ENCODE assay signal across 19 cellular contexts in the genomic region with DNA sequence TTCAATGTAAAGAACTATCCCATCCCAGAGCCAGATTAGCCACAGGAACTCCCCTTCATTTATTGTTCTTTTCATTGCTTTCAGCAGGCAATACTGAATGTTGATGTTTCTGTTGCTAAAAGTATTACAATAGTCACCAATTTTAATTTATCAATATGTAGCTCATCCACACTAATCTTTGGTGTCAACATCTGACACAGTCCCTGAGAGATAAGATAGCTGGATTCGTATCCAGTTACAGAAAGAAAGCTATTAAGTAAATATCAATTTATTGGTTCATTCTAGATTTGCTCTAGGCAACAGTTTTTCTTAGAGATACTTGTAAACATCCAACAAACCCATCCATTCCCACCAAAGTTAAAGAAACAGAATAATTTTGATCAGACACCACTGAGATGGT. TPM values are rescaled to one million over a fixed set of nuclear protein-coding genes. Genes with fewer than 3 reads are reported as not detected.
DNase-seq lines count a peak whose midpoint lies in the region; ATAC-seq, FAIRE-seq and TF ChIP-seq lines count a peak whose summit lies in the region.
"Had no signal": no experiment of that assay in that cellular context is flagged by ENCODE, and none has a peak within 500 bp of the region (broad histone marks: within the 10 kb centered on the region; RNA-seq: fewer than 3 reads in every experiment).

No MANE protein-coding gene starts in this region.

- H3K9me3 ChIP-seq in CD4-positive, CD25-positive, alpha-beta regulatory T cell (ENCODE audit: control insufficient read depth in 2 of 2, low read length in 2 of 2), result no peaks in the 10 kb centered on the region
- H3K9me3 ChIP-seq in HEK293 (ENCODE audit: control insufficient read depth, insufficient read depth, low read depth, low read length) (no peaks in the 10 kb centered on the region), GM12878 (replicated peaks; ENCODE audit: control insufficient read depth, insufficient read depth, low read length) (no peaks in the 10 kb centered on the region), hepatocyte (ENCODE audit: low read depth) (no peaks in the 10 kb centered on the region)
- H3K9me3 ChIP-seq in naive thymus-derived CD4-positive, alpha-beta T cell (ENCODE audit: control insufficient read depth in 2 of 3, low read length in 3 of 3), result no peaks in the 10 kb centered on the region
- H3K9me3 ChIP-seq: esophagus squamous epithelium, heart right ventricle, ovary, testis had no signal

- H3K4me3 ChIP-seq in CD4-positive, CD25-positive, alpha-beta regulatory T cell (ENCODE audit: low read depth, low read length), result peak overlapping the region; percentile 14
- H3K4me3 ChIP-seq in HEK293 (ENCODE audit: low read depth, low read length) (no peak overlapping the region), GM12878 (no peak overlapping the region), hepatocyte (no peak overlapping the region)
- H3K4me3 ChIP-seq in naive thymus-derived CD4-positive, alpha-beta T cell (ENCODE audit: low read length), result no peak overlapping the region
- H3K4me3 ChIP-seq: body of pancreas, esophagus squamous epithelium, heart right ventricle, ovary, testis had no signal

- FAIRE-seq in GM12878 (lab: Jason Lieb, UNC), result no peak
- FAIRE-seq: kidney had no signal

- H3K36me3 ChIP-seq in CD4-positive, CD25-positive, alpha-beta regulatory T cell (ENCODE audit: control insufficient read depth, insufficient read depth, low read length), result peaks cover 5% of the 10 kb centered on the region
- H3K36me3 ChIP-seq in HEK293 (ENCODE audit: control insufficient read depth in 2 of 2, insufficient read depth in 1 of 2, low read length in 2 of 2), result peaks cover 0 to 15% of the 10 kb centered on the region in 2 experiments; a peak in 1 of 3 replicates
- peaks cover 0 to 9% of the 10 kb centered on the region in 2 experiments; a peak in 1 of 4 replicates for H3K36me3 ChIP-seq in GM12878 (ENCODE audit: control insufficient read depth in 2 of 2, insufficient read depth in 2 of 2, low read length in 1 of 2)
- H3K36me3 ChIP-seq in naive thymus-derived CD4-positive, alpha-beta T cell (ENCODE audit: control insufficient read depth in 2 of 3, insufficient read depth in 3 of 3, low read length in 3 of 3), result peaks cover 0 to 5% (median 0%) of the 10 kb centered on the region in 3 experiments
- H3K36me3 ChIP-seq in hepatocyte (replicated peaks; ENCODE audit: insufficient read depth, low read depth), result no peaks in the 10 kb centered on the region
- H3K36me3 ChIP-seq: esophagus squamous epithelium, ovary had no signal

- no peaks in the 10 kb centered on the region for H3K9me2 ChIP-seq in hepatocyte (replicated peaks; ENCODE audit: insufficient read depth)

- H3K9ac ChIP-seq in GM12878 (ENCODE audit: control insufficient read depth, insufficient read depth, low read length), result no peak overlapping the region

- TF ChIP-seq EP300 in GM12878 (IDR thresholded peaks at IDR 0.05; ENCODE audit: borderline replicate concordance in 1 of 2, control insufficient read depth in 1 of 2, low read depth in 2 of 2, low read length in 2 of 2), result no peak

- TF ChIP-seq POLR2A in GM12878 (IDR thresholded peaks at IDR 0.05; ENCODE audit: low read depth, low read length), result no peak

- POLR2A ChIA-PET in HEK293 (lab: Yijun Ruan, JAX) (no interaction called here), GM12878 (lab: Charles Lee) (interaction anchor here (0.7 to 1.4 kb wide), 3 partner anchors 9 to 206 kb away, joined by 3 to 6 read pairs (median 4); partner anchors contain the start of gene DESI2)
- POLR2A ChIA-PET in naive thymus-derived CD4-positive, alpha-beta T cell (lab: Charles Lee), result interaction anchor here (1.2 kb wide), 1 partner anchor 15 kb away, joined by 3 read pairs; no protein-coding TSS in a partner anchor

- ATAC-seq in CD4-positive, CD25-positive, alpha-beta regulatory T cell (ENCODE audit: low read depth in 2 of 2), result no peak
- ATAC-seq in GM12878 (no peak), omental fat pad (ENCODE audit: low FRiP score) (no peak)
- no peak for ATAC-seq in naive thymus-derived CD4-positive, alpha-beta T cell
- ATAC-seq: body of pancreas, heart right ventricle had no signal

- H3K4me1 Mint-ChIP-seq in CD4-positive, CD25-positive, alpha-beta regulatory T cell, result peaks cover 49 to 75% (median 64%) of the 10 kb centered on the region in 4 donors
- H3K4me1 Mint-ChIP-seq in naive thymus-derived CD4-positive, alpha-beta T cell, result peaks cover 40 to 82% (median 75%) of the 10 kb centered on the region in 7 donors

- TF ChIP-seq CTCF in HEK293 (tag by site-specific recombination; IDR thresholded peaks at IDR 0.05) (no peak), GM12878 (IDR thresholded peaks at IDR 0.05 in 2 of 3, conservative IDR thresholded peaks at IDR 0.05 in 1 of 3; ENCODE audit: control insufficient read depth in 2 of 3, extremely low read depth in 1 of 3, insufficient read depth in 1 of 3, low read depth in 3 of 3, low read length in 3 of 3) (no peak), omental fat pad (IDR thresholded peaks at IDR 0.05) (no peak), hepatocyte (IDR thresholded peaks at IDR 0.05; ENCODE audit: poor library complexity) (no peak)

- no peak for TF ChIP-seq RAD21 in GM12878 (IDR thresholded peaks at IDR 0.05; ENCODE audit: insufficient read depth, low read depth, low read length)

- H3K4me1 ChIP-seq in CD4-positive, CD25-positive, alpha-beta regulatory T cell (ENCODE audit: control insufficient read depth, insufficient read depth, low read length, poor library complexity, severe bottlenecking), result peaks cover 56% of the 10 kb centered on the region
- H3K4me1 ChIP-seq in HEK293 (ENCODE audit: control insufficient read depth, insufficient read depth, low read length) (peaks cover 50% of the 10 kb centered on the region), GM12878 (ENCODE audit: control insufficient read depth, insufficient read depth, low read length) (peaks cover 4% of the 10 kb centered on the region; the same call in 1 of the 2 replicates), hepatocyte (ENCODE audit: insufficient read depth) (peaks cover 32% of the 10 kb centered on the region)
- H3K4me1 ChIP-seq in naive thymus-derived CD4-positive, alpha-beta T cell (ENCODE audit: control insufficient read depth in 2 of 2, insufficient read depth in 2 of 2, low read length in 2 of 2), result peaks cover 30 to 47% of the 10 kb centered on the region in 2 donors

- CTCF ChIA-PET in HEK293 (lab: Yijun Ruan, JAX) (interaction anchor here (0.7 to 1.3 kb wide), 3 partner anchors 23 to 193 kb away, joined by 3 to 4 read pairs (median 4); no protein-coding TSS in a partner anchor), GM12878 (lab: Yijun Ruan, JAX) (interaction anchor here (0.6 to 1.7 kb wide), 4 partner anchors 31 to 367 kb away, joined by 3 read pairs; no protein-coding TSS in a partner anchor)
- CTCF ChIA-PET in naive thymus-derived CD4-positive, alpha-beta T cell (lab: Charles Lee), result no interaction called here

- no peaks in the 10 kb centered on the region for H3K9me3 Mint-ChIP-seq in CD4-positive, CD25-positive, alpha-beta regulatory T cell
- peaks cover 0 to 1% (median 0%) of the 10 kb centered on the region in 11 donors for H3K9me3 Mint-ChIP-seq in naive thymus-derived CD4-positive, alpha-beta T cell

- H3K27me3 Mint-ChIP-seq in CD4-positive, CD25-positive, alpha-beta regulatory T cell, result peaks cover under 1% of the 10 kb centered on the region
- no peaks in the 10 kb centered on the region for H3K27me3 Mint-ChIP-seq in naive thymus-derived CD4-positive, alpha-beta T cell

- no peak overlapping the region for H3K27ac ChIP-seq in CD4-positive, CD25-positive, alpha-beta regulatory T cell (ENCODE audit: insufficient read depth, low read length, poor library complexity, severe bottlenecking)
- H3K27ac ChIP-seq in HEK293 (ENCODE audit: extremely low read depth, low read depth, low read length) (no peak overlapping the region), GM12878 (ENCODE audit: control insufficient read depth, insufficient read depth) (no peak overlapping the region), hepatocyte (no peak overlapping the region)
- H3K27ac ChIP-seq in naive thymus-derived CD4-positive, alpha-beta T cell (ENCODE audit: low read depth, low read length), result no peak overlapping the region
- H3K27ac ChIP-seq: body of pancreas, ovary, testis, VCaP had no signal

- no TSS peak for BruUV-seq in GM12878 (replicated peaks; lab: Mats Ljungman, UMichigan)

- intact Hi-C loops in GM12878 (cut with micrococcal nuclease; ENCODE audit: unreplicated experiment), result loop anchor here (5.0 kb wide), 1 partner anchor 40 kb away; no protein-coding TSS in a partner anchor
- intact Hi-C loops in naive thymus-derived CD4-positive, alpha-beta T cell (cut with micrococcal nuclease), result no loop called here

- no peak for DNase-seq in CD4-positive, CD25-positive, alpha-beta regulatory T cell
- DNase-seq in GM12878 (ENCODE audit: low read depth, low spot score) (no peak), GDM1 (lab: John Stamatoyannopoulos, UW) (no peak), omental fat pad (ENCODE audit: low spot score) (no peak), SW480 (ENCODE audit: low spot score) (no peak), hepatocyte (ENCODE audit: low spot score) (no peak)
- DNase-seq in naive thymus-derived CD4-positive, alpha-beta T cell, result no peak
- DNase-seq: activated gamma-delta T cell treated with Interleukin-2 at 50 U/mL for 16 hours; body of pancreas; dermis blood vessel endothelial cell; esophagus squamous epithelium; heart right ventricle; kidney; ovary; stimulated activated CD4-positive, alpha-beta T cell treated with anti-CD3 and anti-CD28 coated beads, Interleukin-4, amount 100 ng/mL, for 24 hours; stimulated activated CD8-positive, alpha-beta memory T cell treated with anti-CD3 and anti-CD28 coated beads, Interleukin-4, amount 100 ng/mL, for 48 hours; testis had no signal

- peak overlapping the region in 1 of 3 donors; percentile 1 for H3K27ac Mint-ChIP-seq in CD4-positive, CD25-positive, alpha-beta regulatory T cell
- H3K27ac Mint-ChIP-seq in naive thymus-derived CD4-positive, alpha-beta T cell, result peak overlapping the region in 7 of 9 donors; percentile 7 to 77 (median 55)

- RAD21 ChIA-PET in GM12878 (lab: Charles Lee; ENCODE audit: unreplicated experiment), result interaction anchor here (0.6 to 1.1 kb wide), 2 partner anchors 27 to 64 kb away, joined by 3 to 4 read pairs; no protein-coding TSS in a partner anchor

- WGBS in GM12878 (ENCODE audit: insufficient coverage, insufficient replicate concordance, low lambda C conversion rate, missing lambda C conversion rate), result 89% methylated on average over 1 of the region's 1 CpG
- WGBS in hepatocyte (ENCODE audit: low lambda C conversion rate, missing lambda C conversion rate), result 40% methylated on average over 1 of the region's 1 CpG

- H3K4me3 Mint-ChIP-seq in CD4-positive, CD25-positive, alpha-beta regulatory T cell, result peak overlapping the region in 3 of 4 donors; percentile 5 to 78 (median 58)
- peak overlapping the region in 5 of 10 donors; percentile 20 to 83 (median 45) for H3K4me3 Mint-ChIP-seq in naive thymus-derived CD4-positive, alpha-beta T cell

- no peak overlapping the region for H2AFZ ChIP-seq in GM12878 (ENCODE audit: control insufficient read depth, low read depth, low read length)
- no peak overlapping the region for H2AFZ ChIP-seq in hepatocyte

- SMC1A ChIA-PET in GM12878 (lab: Charles Lee; ENCODE audit: uncharacterized antibody, unreplicated experiment), result interaction anchor here (0.7 to 1.8 kb wide), 5 partner anchors 11 to 148 kb away, joined by 3 to 6 read pairs (median 4); no protein-coding TSS in a partner anchor

- H3K4me2 ChIP-seq in GM12878 (ENCODE audit: control insufficient read depth, insufficient read depth) (peak overlapping the region; percentile 46), hepatocyte (no peak overlapping the region)

- H3K27me3 ChIP-seq in CD4-positive, CD25-positive, alpha-beta regulatory T cell (ENCODE audit: control insufficient read depth, insufficient read depth, low read length), result no peaks in the 10 kb centered on the region
- no peaks in the 10 kb centered on the region for H3K27me3 ChIP-seq in GM12878 (replicated peaks in 1 of 2; ENCODE audit: control insufficient read depth in 2 of 2, insufficient read depth in 2 of 2, low read length in 1 of 2)
- no peaks in the 10 kb centered on the region for H3K27me3 ChIP-seq in naive thymus-derived CD4-positive, alpha-beta T cell (ENCODE audit: control insufficient read depth in 2 of 2, insufficient read depth in 2 of 2, low read length in 2 of 2)
- no peaks in the 10 kb centered on the region for H3K27me3 ChIP-seq in hepatocyte
- H3K27me3 ChIP-seq: body of pancreas, esophagus squamous epithelium, heart right ventricle, ovary, testis had no signal

- H3K36me3 Mint-ChIP-seq in CD4-positive, CD25-positive, alpha-beta regulatory T cell, result peaks cover 8% of the 10 kb centered on the region
- H3K36me3 Mint-ChIP-seq in naive thymus-derived CD4-positive, alpha-beta T cell, result peaks cover 0 to 15% (median 6%) of the 10 kb centered on the region in 5 donors

- in situ Hi-C loops in GM12878 (cut with MboI), result no loop called here

- H4K20me1 ChIP-seq in GM12878 (ENCODE audit: control insufficient read depth, insufficient read depth) (no peaks in the 10 kb centered on the region), hepatocyte (ENCODE audit: insufficient read depth, poor library complexity, severe bottlenecking) (peaks cover 7% of the 10 kb centered on the region)

- H3K79me2 ChIP-seq in GM12878 (ENCODE audit: control insufficient read depth, insufficient read depth, low read length) (peaks cover 91% of the 10 kb centered on the region), hepatocyte (peaks cover 85% of the 10 kb centered on the region)

RNA-seq across cellular contexts. Expression of gene ADSS2, which starts 4.7 kb away (rescaled TPM):
- total RNA-seq in CD4-positive, CD25-positive, alpha-beta regulatory T cell, result 53.4 TPM
- 10 to 100 TPM; 27.1 to 29.0 (median 28.0) TPM for polyA plus RNA-seq in CD4-positive, CD25-positive, alpha-beta regulatory T cell
- 83.9 and 86.4 TPM in 2 replicates for total RNA-seq in GM12878 (2013; cell fraction: nucleolus; rRNA removed)
- total RNA-seq in GM12878 (2014; rRNA removed), result 36.4 and 45.2 TPM in 2 replicates
- 42.0 and 45.3 TPM in 2 replicates for total RNA-seq in GM12878 (2014; rRNA removed; fragmentation: Illumina TruSeq; extraction: Trizol)
- 38.3 and 41.5 TPM in 2 replicates for total RNA-seq in GM12878 (2021)
- 16.6 TPM for polyA plus RNA-seq in GM12878 (2011; ENCODE audit: low read depth)
- 39.8 and 68.1 TPM in 2 replicates for polyA plus RNA-seq in GM12878 (2011; rRNA removed)
- 12.3 and 13.9 TPM in 2 replicates for polyA plus RNA-seq in GM12878 (2011; cell fraction: cytosol; rRNA removed)
- 19.8 and 26.7 TPM in 2 replicates for polyA plus RNA-seq in GM12878 (2011; cell fraction: nucleus; rRNA removed)
- polyA plus RNA-seq in GM12878 (2012), result 24.8 and 28.8 TPM in 2 replicates
- polyA plus RNA-seq in GM12878 (2014; fragmentation: Illumina TruSeq; extraction: Trizol), result 49.3 and 62.7 TPM in 2 replicates
- polyA plus RNA-seq in GM12878 (2014; fragmentation: Nextera tagmentation; extraction: Ambion mirVana), result 10 to 100 TPM in 1 of 2 experiments, 1 to 10 TPM in 1; 8.1 to 15.6 TPM
- 38.6 and 47.8 TPM in 2 replicates for polyA plus RNA-seq in GM12878 (2014; rRNA removed)
- 10 to 100 TPM; 38.0 to 43.5 TPM for polyA plus RNA-seq in GM12878 (2016; fragmentation: Nextera tagmentation; extraction: Ambion mirVana)
- 11.4 and 17.5 TPM in 2 replicates for polyA minus RNA-seq in GM12878 (2011; rRNA and poly(A)+ RNA removed)
- polyA minus RNA-seq in GM12878 (2011; cell fraction: cytosol; rRNA and poly(A)+ RNA removed), result 10.8 and 12.1 TPM in 2 replicates
- 14.4 and 30.3 TPM in 2 replicates for polyA minus RNA-seq in GM12878 (2011; cell fraction: nucleus; rRNA and poly(A)+ RNA removed)
- 10 to 100 TPM; 38.8 to 61.0 (median 52.4) TPM for total RNA-seq in naive thymus-derived CD4-positive, alpha-beta T cell
- polyA plus RNA-seq in naive thymus-derived CD4-positive, alpha-beta T cell, result 10 to 100 TPM; 25.3 to 27.6 TPM
- total RNA-seq in omental fat pad, result 10 to 100 TPM; 21.3 to 41.4 (median 32.4) TPM
- 42.3 and 45.8 TPM in 2 replicates for total RNA-seq in hepatocyte
- 24.2 and 27.2 TPM in 2 replicates for polyA plus RNA-seq in hepatocyte

RNA-seq across cellular contexts. Expression of gene CATSPERE, which starts 14.0 kb away (rescaled TPM):
- total RNA-seq in CD4-positive, CD25-positive, alpha-beta regulatory T cell, result 0.49 TPM
- polyA plus RNA-seq in CD4-positive, CD25-positive, alpha-beta regulatory T cell, result under 1 TPM in 1 of 4 donors, not detected in 3; 0.58 TPM
- total RNA-seq in GM12878 (2013; cell fraction: nucleolus; rRNA removed), result 1.3 and 1.4 TPM in 2 replicates
- total RNA-seq in GM12878 (2014; rRNA removed), result 0.06 and 0.16 TPM in 2 replicates
- 0.13 and 0.23 TPM in 2 replicates for total RNA-seq in GM12878 (2014; rRNA removed; fragmentation: Illumina TruSeq; extraction: Trizol)
- 0.08 TPM in 1 of 2 replicates, not detected in the other for total RNA-seq in GM12878 (2021)
- polyA plus RNA-seq in GM12878 (2011; ENCODE audit: low read depth), result not detected
- polyA plus RNA-seq in GM12878 (2011; rRNA removed), result 0.24 and 0.71 TPM in 2 replicates
- 0.10 and 0.13 TPM in 2 replicates for polyA plus RNA-seq in GM12878 (2011; cell fraction: cytosol; rRNA removed)
- polyA plus RNA-seq in GM12878 (2011; cell fraction: nucleus; rRNA removed), result 0.69 and 0.76 TPM in 2 replicates
- polyA plus RNA-seq in GM12878 (2012), result 0.09 and 0.24 TPM in 2 replicates
- polyA plus RNA-seq in GM12878 (2014; fragmentation: Illumina TruSeq; extraction: Trizol), result 0.04 TPM in 1 of 2 replicates, not detected in the other
- under 1 TPM in 1 of 2 experiments, not detected in 1; 0.18 TPM for polyA plus RNA-seq in GM12878 (2014; fragmentation: Nextera tagmentation; extraction: Ambion mirVana)
- 0.23 TPM in 1 of 2 replicates, not detected in the other for polyA plus RNA-seq in GM12878 (2014; rRNA removed)
- polyA plus RNA-seq in GM12878 (2016; fragmentation: Nextera tagmentation; extraction: Ambion mirVana), result under 1 TPM in 1 of 2 experiments, not detected in 1; 0.17 TPM
- 0.67 and 0.73 TPM in 2 replicates for polyA minus RNA-seq in GM12878 (2011; rRNA and poly(A)+ RNA removed)
- polyA minus RNA-seq in GM12878 (2011; cell fraction: cytosol; rRNA and poly(A)+ RNA removed), result 0.83 TPM in 1 of 2 replicates, not detected in the other
- 0.24 and 0.86 TPM in 2 replicates for polyA minus RNA-seq in GM12878 (2011; cell fraction: nucleus; rRNA and poly(A)+ RNA removed)
- total RNA-seq in naive thymus-derived CD4-positive, alpha-beta T cell, result 1 to 10 TPM in 4 of 5 experiments, under 1 TPM in 1; 0.77 to 2.2 (median 1.7) TPM
- under 1 TPM; 0.24 to 0.26 TPM for polyA plus RNA-seq in naive thymus-derived CD4-positive, alpha-beta T cell
- 1 to 10 TPM in 2 of 4 donors, under 1 TPM in 2; 0.24 to 1.4 (median 1.0) TPM for total RNA-seq in omental fat pad
- total RNA-seq in hepatocyte, result 1.0 and 1.7 TPM in 2 replicates
- polyA plus RNA-seq in hepatocyte, result 1.2 and 2.3 TPM in 2 replicates
